Comparison of ENCODE assay signal across 8 cellular contexts in the genomic region with DNA sequence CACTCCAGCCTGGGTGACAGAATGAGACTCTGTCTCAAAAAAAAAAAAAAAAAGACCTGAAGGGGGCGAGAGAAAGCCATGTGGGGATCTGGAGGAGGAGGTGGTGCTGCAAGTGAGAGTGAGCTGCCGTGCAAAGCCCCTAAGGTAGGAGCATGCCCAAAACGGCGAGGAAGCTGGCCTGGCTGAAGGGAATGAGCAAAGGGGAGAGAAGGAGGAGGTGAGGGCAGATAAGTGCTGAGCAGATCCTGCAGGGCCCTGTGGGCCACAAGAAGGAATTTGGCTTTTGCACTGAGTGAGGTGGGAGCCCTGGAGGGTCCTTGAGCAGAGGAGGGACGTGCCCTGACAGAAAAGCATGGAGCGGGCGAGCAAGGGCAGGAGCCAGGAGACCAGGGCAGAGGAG. TPM values are rescaled to one million over a fixed set of nuclear protein-coding genes. Genes with fewer than 3 reads are reported as not detected.
DNase-seq lines count a peak whose midpoint lies in the region; ATAC-seq lines count a peak whose summit lies in the region.

No MANE protein-coding gene starts in this region.

- H3K27me3 Mint-ChIP-seq in activated T-helper 17 cell treated with anti-CD3 and anti-CD28 coated beads, Interleukin-2, amount 50 U/mL, for 72 hours: no peaks in the 10 kb centered on the region
- no peaks in the 10 kb centered on the region for H3K27me3 Mint-ChIP-seq in naive thymus-derived CD8-positive, alpha-beta T cell

- H3K9me2 ChIP-seq in Karpas-422 (replicated peaks; ENCODE audit: insufficient read depth, low read length): no peaks in the 10 kb centered on the region

- no peaks in the 10 kb centered on the region for H3K36me3 ChIP-seq in Karpas-422 (ENCODE audit: insufficient read depth, low read length)

- H3K4me1 ChIP-seq in Karpas-422 (ENCODE audit: low read length): peaks cover 8% of the 10 kb centered on the region

- peaks cover 23% of the 10 kb centered on the region for H3K4me1 Mint-ChIP-seq in activated T-helper 17 cell treated with anti-CD3 and anti-CD28 coated beads, Interleukin-2, amount 50 U/mL, for 72 hours
- H3K4me1 Mint-ChIP-seq in naive thymus-derived CD8-positive, alpha-beta T cell: peaks cover 21 to 52% (median 45%) of the 10 kb centered on the region in 4 donors

- no peaks in the 10 kb centered on the region for H3K9me3 Mint-ChIP-seq in activated T-helper 17 cell treated with anti-CD3 and anti-CD28 coated beads, Interleukin-2, amount 50 U/mL, for 72 hours
- no peaks in the 10 kb centered on the region for H3K9me3 Mint-ChIP-seq in naive thymus-derived CD8-positive, alpha-beta T cell

- H3K4me3 ChIP-seq in Karpas-422 (ENCODE audit: low read length): no peak overlapping the region

- H3K79me2 ChIP-seq in Karpas-422 (ENCODE audit: low read length): no peaks in the 10 kb centered on the region

- peak overlapping the region; percentile 97 for H3K27ac Mint-ChIP-seq in activated T-helper 17 cell treated with anti-CD3 and anti-CD28 coated beads, Interleukin-2, amount 50 U/mL, for 72 hours
- H3K27ac Mint-ChIP-seq in naive thymus-derived CD8-positive, alpha-beta T cell: peak overlapping the region; percentile 89 to 97 (median 92)

- H3K9ac ChIP-seq in Karpas-422 (ENCODE audit: low read length): no peak overlapping the region

- POLR2A ChIA-PET in naive thymus-derived CD8-positive, alpha-beta T cell (lab: Charles Lee): interaction anchor here (0.6 to 13.6 kb wide), 11 partner anchors 9 to 251 kb away, joined by 3 to 360 read pairs (median 4); partner anchors contain the start of gene ADGRE5

- no peak overlapping the region for H2AFZ ChIP-seq in Karpas-422 (ENCODE audit: low read length)

- H3K9me3 ChIP-seq in Karpas-422 (ENCODE audit: low read length): no peaks in the 10 kb centered on the region

- peaks cover 4% of the 10 kb centered on the region for H3K36me3 Mint-ChIP-seq in activated T-helper 17 cell treated with anti-CD3 and anti-CD28 coated beads, Interleukin-2, amount 50 U/mL, for 72 hours (ENCODE audit: low read depth)
- H3K36me3 Mint-ChIP-seq in naive thymus-derived CD8-positive, alpha-beta T cell: no peaks in the 10 kb centered on the region

- peak; percentile 84 for DNase-seq in ELF-1 (ENCODE audit: low read depth, low spot score)
- DNase-seq in Karpas-422: peak; percentile 76
- DNase-seq in naive thymus-derived CD8-positive, alpha-beta T cell: peak in 7 of 10 donors; percentile 27 to 77 (median 61)
- DNase-seq in SW480 (ENCODE audit: low spot score): no peak
- no peak for DNase-seq in NCI-H2029 (lab: John Stamatoyannopoulos, UW)
- no peak for DNase-seq in AG08396 (ENCODE audit: low spot score)

- H4K20me1 ChIP-seq in Karpas-422 (ENCODE audit: insufficient read depth, low read depth, low read length): no peaks in the 10 kb centered on the region

- H3K4me2 ChIP-seq in Karpas-422 (ENCODE audit: low read depth, low read length, poor library complexity, severe bottlenecking): no peak overlapping the region

- H3K4me3 Mint-ChIP-seq in activated T-helper 17 cell treated with anti-CD3 and anti-CD28 coated beads, Interleukin-2, amount 50 U/mL, for 72 hours: peak overlapping the region; percentile 89
- peak overlapping the region; percentile 72 to 88 (median 78) for H3K4me3 Mint-ChIP-seq in naive thymus-derived CD8-positive, alpha-beta T cell

- ATAC-seq in activated T-helper 17 cell treated with anti-CD3 and anti-CD28 coated beads, Interleukin-2, amount 50 U/mL, for 72 hours (replicated peaks): peak; percentile 33
- ATAC-seq in naive thymus-derived CD8-positive, alpha-beta T cell: peak; percentile 55 to 57
- ATAC-seq in HG03342 (IDR thresholded peaks at IDR 0.05; ENCODE audit: unreplicated experiment): no peak

- H3K27ac ChIP-seq in Karpas-422 (ENCODE audit: low read length): no peak overlapping the region

- no peaks in the 10 kb centered on the region for H3K27me3 ChIP-seq in Karpas-422 (ENCODE audit: low read length)

RNA-seq across cellular contexts. Expression of gene ADGRE5, which starts 19.4 kb away (rescaled TPM):
- not detected in 2 replicates for total RNA-seq in Karpas-422 (2014; rRNA removed; shearing (Covaris generic); ENCODE audit: low replicate concordance)
- 100 to 1,000 TPM; 184 to 261 TPM for total RNA-seq in activated T-helper 17 cell treated with anti-CD3 and anti-CD28 coated beads, Interleukin-2, amount 50 U/mL, for 72 hours
- total RNA-seq in naive thymus-derived CD8-positive, alpha-beta T cell: 100 to 1,000 TPM; 112 to 116 TPM
- polyA plus RNA-seq in naive thymus-derived CD8-positive, alpha-beta T cell: 100 to 1,000 TPM; 122 to 164 (median 158) TPM

RNA-seq across cellular contexts. Expression of gene DDX39A, which starts 57.3 kb away (rescaled TPM):
- total RNA-seq in Karpas-422 (2014; rRNA removed; shearing (Covaris generic); ENCODE audit: low replicate concordance): 92.4 and 151 TPM in 2 replicates
- total RNA-seq in activated T-helper 17 cell treated with anti-CD3 and anti-CD28 coated beads, Interleukin-2, amount 50 U/mL, for 72 hours: 100 to 1,000 TPM; 132 to 260 TPM
- total RNA-seq in naive thymus-derived CD8-positive, alpha-beta T cell: 100 to 1,000 TPM; 158 to 165 TPM
- 100 to 1,000 TPM in 2 of 3 donors, 10 to 100 TPM in 1; 96.0 to 136 (median 106) TPM for polyA plus RNA-seq in naive thymus-derived CD8-positive, alpha-beta T cell

Comparison
In these comparisons a context has a peak if more than half of its experiments do, and no peak if none do; other contexts are left out.
1. DNase-seq: peak in ELF-1 (single experiment), Karpas-422 (single experiment) and naive thymus-derived CD8-positive, alpha-beta T cell (7 of 10); none in SW480 (single experiment), NCI-H2029 (single experiment) and AG08396 (single experiment).
2. RNA of gene ADGRE5, which starts 19.4 kb away (total RNA-seq): 184 to 261 TPM in activated T-helper 17 cell treated with anti-CD3 and anti-CD28 coated beads, Interleukin-2, amount 50 U/mL, for 72 hours and 112 to 116 TPM in naive thymus-derived CD8-positive, alpha-beta T cell; not detected in Karpas-422; every median in the first group is over 100 times any median in the second.